Comparison of ENCODE assay signal across 13 cellular contexts in genomic region chr13:59121507-59121906, GRCh38.
DNase-seq lines count a peak whose midpoint lies in the region; ATAC-seq, FAIRE-seq and TF ChIP-seq lines count a peak whose summit lies in the region.
"Had no signal": no experiment of that assay in that cellular context is flagged by ENCODE, and none has a peak within 500 bp of the region (broad histone marks: within the 10 kb centered on the region; RNA-seq: fewer than 3 reads in every experiment).

No MANE protein-coding gene starts in this region.

- no peak overlapping the region for H4K91ac ChIP-seq in H9 (ENCODE audit: insufficient read length, low read depth, low read length)

- H3K9me3 Mint-ChIP-seq in H9: no peaks in the 10 kb centered on the region; a peak in 1 of 5 replicates
- no peaks in the 10 kb centered on the region for H3K9me3 Mint-ChIP-seq in neural progenitor cell
- peaks cover 4% of the 10 kb centered on the region for H3K9me3 Mint-ChIP-seq in activated T-helper 17 cell treated with anti-CD3 and anti-CD28 coated beads, Interleukin-2, amount 50 U/mL, for 72 hours

- no peak overlapping the region for H4K5ac ChIP-seq in H9 (ENCODE audit: insufficient read length, low read depth, low read length)

- no peaks in the 10 kb centered on the region for H3K4me1 ChIP-seq in H9 (ENCODE audit: insufficient read depth, low read length)
- peaks cover 4% of the 10 kb centered on the region for H3K4me1 ChIP-seq in endothelial cell of umbilical vein (ENCODE audit: control insufficient read depth, extremely low read depth, insufficient read depth, low read length)
- H3K4me1 ChIP-seq in neural progenitor cell: no peaks in the 10 kb centered on the region

- H3K36me3 ChIP-seq in endothelial cell of umbilical vein (ENCODE audit: control insufficient read depth in 2 of 2, extremely low read depth in 1 of 2, insufficient read depth in 2 of 2, low read length in 2 of 2): no peaks in the 10 kb centered on the region
- H3K36me3 ChIP-seq in neural progenitor cell: no peaks in the 10 kb centered on the region

- H2BK12ac ChIP-seq in H9 (ENCODE audit: insufficient read length, low read depth, low read length): no peak overlapping the region

- TF ChIP-seq CTCF in H9 (conservative IDR thresholded peaks at IDR 0.05) (no peak), endothelial cell of umbilical vein (IDR thresholded peaks at IDR 0.05; ENCODE audit: extremely low read depth in 1 of 2, insufficient read depth in 1 of 2, low read depth in 1 of 2, low read length in 2 of 2) (no peak), neural progenitor cell (IDR thresholded peaks at IDR 0.05) (no peak)

- no peak overlapping the region for H3K56ac ChIP-seq in H9 (ENCODE audit: insufficient read length, low read depth, low read length)

- no peaks in the 10 kb centered on the region for H3F3A ChIP-seq in neural progenitor cell (ENCODE audit: low read depth)

- no peak overlapping the region for H3K18ac ChIP-seq in H9 (ENCODE audit: insufficient read length, low read depth, low read length)

- H3K79me1 ChIP-seq in H9 (ENCODE audit: insufficient read depth, low read depth, low read length, poor library complexity, severe bottlenecking): no peaks in the 10 kb centered on the region

- no peak overlapping the region for H3K14ac ChIP-seq in H9 (ENCODE audit: insufficient read depth, low read length)

- H3K23ac ChIP-seq in H9 (ENCODE audit: insufficient read length, low read depth, low read length): no peak overlapping the region

- POLR2A ChIA-PET in endothelial cell of umbilical vein (lab: Charles Lee): no interaction called here

- H2AFZ ChIP-seq in H9 (ENCODE audit: low read length) (peak overlapping the region; percentile 14), endothelial cell of umbilical vein (ENCODE audit: low read depth, low read length) (peak overlapping the region; percentile 8), neural progenitor cell (replicated peaks) (peak overlapping the region; percentile 12)

- TF ChIP-seq POLR2A in endothelial cell of umbilical vein (IDR thresholded peaks at IDR 0.05; ENCODE audit: low read depth, low read length): no peak

- no peak overlapping the region for H3K27ac ChIP-seq in H9 (ENCODE audit: insufficient read length, low read depth, low read length)
- H3K27ac ChIP-seq in endothelial cell of umbilical vein (ENCODE audit: insufficient read depth, low read depth, low read length): no peak overlapping the region
- no peak overlapping the region for H3K27ac ChIP-seq in neural progenitor cell

- no peak overlapping the region for H4K8ac ChIP-seq in H9 (replicated peaks; ENCODE audit: insufficient read length, low read depth, low read length)

- no peaks in the 10 kb centered on the region for H4K20me1 ChIP-seq in H9 (ENCODE audit: control insufficient read depth, insufficient read depth, insufficient read length)
- H4K20me1 ChIP-seq in endothelial cell of umbilical vein (replicated peaks; ENCODE audit: control insufficient read depth, extremely low read depth, insufficient read depth, low read length): no peaks in the 10 kb centered on the region
- H4K20me1 ChIP-seq in neural progenitor cell (ENCODE audit: low read depth): no peaks in the 10 kb centered on the region

- intact Hi-C loops in endothelial cell of umbilical vein (cut with micrococcal nuclease): no loop called here

- no peak for FAIRE-seq in endothelial cell of umbilical vein (lab: Jason Lieb, UNC)
- FAIRE-seq: A204.1 had no signal

- no peak for DNase-seq in H9
- DNase-seq in NCI-H226: peak; percentile 30
- no peak for DNase-seq in endothelial cell of umbilical vein (ENCODE audit: low read depth, low spot score)
- DNase-seq in neural progenitor cell (ENCODE audit: low spot score): no peak
- no peak for DNase-seq in dedifferentiated amniotic fluid mesenchymal stem cell (ENCODE audit: extremely low spot score)
- DNase-seq in T-helper 2 cell: no peak
- DNase-seq: C1 segment of cervical spinal cord; Calu3; CD4-positive, alpha-beta T cell; DMS 273 treated with DMSO at 0.1 percent for 48 hours had no signal

- H3K79me2 ChIP-seq in H9 (ENCODE audit: insufficient read depth, low read length) (no peaks in the 10 kb centered on the region), endothelial cell of umbilical vein (ENCODE audit: control insufficient read depth, insufficient read depth, low read length) (no peaks in the 10 kb centered on the region), neural progenitor cell (ENCODE audit: low read depth) (no peaks in the 10 kb centered on the region)

- no peak overlapping the region for H3T11ph ChIP-seq in H9 (ENCODE audit: low read length)

- H3K4me3 ChIP-seq in endothelial cell of umbilical vein (replicated peaks in 1 of 3; ENCODE audit: insufficient read depth in 1 of 3, low read depth in 1 of 3, low read length in 3 of 3) (no peak overlapping the region), neural progenitor cell (no peak overlapping the region)

- no TSS peak for BruUV-seq in endothelial cell of umbilical vein (replicated peaks; lab: Mats Ljungman, UMichigan)

- no peaks in the 10 kb centered on the region for H3K36me3 Mint-ChIP-seq in H9 (ENCODE audit: insufficient read depth in 1 of 3, low read depth in 3 of 3)
- H3K36me3 Mint-ChIP-seq in neural progenitor cell: no peaks in the 10 kb centered on the region
- no peaks in the 10 kb centered on the region for H3K36me3 Mint-ChIP-seq in activated T-helper 17 cell treated with anti-CD3 and anti-CD28 coated beads, Interleukin-2, amount 50 U/mL, for 72 hours (ENCODE audit: low read depth)

- H2BK5ac ChIP-seq in H9 (ENCODE audit: insufficient read length, low read length): no peak overlapping the region

- no peaks in the 10 kb centered on the region for H3K9me3 ChIP-seq in H9 (ENCODE audit: control insufficient read depth, low read depth, low read length)
- H3K9me3 ChIP-seq in endothelial cell of umbilical vein (replicated peaks; ENCODE audit: control insufficient read depth, insufficient read depth, low read length): no peaks in the 10 kb centered on the region
- no peaks in the 10 kb centered on the region for H3K9me3 ChIP-seq in neural progenitor cell (ENCODE audit: low read depth)

- H3K4me2 ChIP-seq in H9 (ENCODE audit: insufficient read depth, insufficient read length, low read length) (no peak overlapping the region), endothelial cell of umbilical vein (ENCODE audit: insufficient read depth, low read length) (no peak overlapping the region), neural progenitor cell (no peak overlapping the region)

- dilution Hi-C loops in endothelial cell of umbilical vein (cut with MboI; ENCODE audit: extremely low pct_ligation_motif_present, low sequenced_read_pairs): no loop called here

- no peak overlapping the region for H3K4ac ChIP-seq in H9 (ENCODE audit: low read depth, low read length)

- no peaks in the 10 kb centered on the region for H3K27me3 Mint-ChIP-seq in H9 (ENCODE audit: low read depth)
- peaks cover 2% of the 10 kb centered on the region for H3K27me3 Mint-ChIP-seq in neural progenitor cell (ENCODE audit: insufficient read depth, low read depth)
- H3K27me3 Mint-ChIP-seq in activated T-helper 17 cell treated with anti-CD3 and anti-CD28 coated beads, Interleukin-2, amount 50 U/mL, for 72 hours: no peaks in the 10 kb centered on the region
- H3K27me3 Mint-ChIP-seq: B cell; CD4-positive, alpha-beta T cell had no signal

- H3K27ac Mint-ChIP-seq in H9 (peak overlapping the region in 1 of 3 experiments; percentile 28; a peak in 2 of 7 replicates), neural progenitor cell (no peak overlapping the region)
- no peak overlapping the region for H3K27ac Mint-ChIP-seq in activated T-helper 17 cell treated with anti-CD3 and anti-CD28 coated beads, Interleukin-2, amount 50 U/mL, for 72 hours
- H3K27ac Mint-ChIP-seq: B cell; CD4-positive, alpha-beta T cell had no signal

- H3K27me3 ChIP-seq in H9 (ENCODE audit: insufficient read depth, low read length) (no peaks in the 10 kb centered on the region), endothelial cell of umbilical vein (ENCODE audit: control insufficient read depth in 2 of 2, insufficient read depth in 2 of 2, low read length in 2 of 2) (no peaks in the 10 kb centered on the region), neural progenitor cell (no peaks in the 10 kb centered on the region)

- H3K23me2 ChIP-seq in H9 (ENCODE audit: insufficient read length, low read depth, low read length, poor library complexity, severe bottlenecking): no peaks in the 10 kb centered on the region

- H2BK120ac ChIP-seq in H9 (ENCODE audit: low read depth, low read length, poor library complexity, severe bottlenecking): no peak overlapping the region

- CTCF ChIA-PET in endothelial cell of umbilical vein (lab: Charles Lee): interaction anchor here (1.0 to 1.2 kb wide), 3 partner anchors 9 to 11 kb away, joined by 3 to 4 read pairs (median 4); no protein-coding TSS in a partner anchor

- no peak overlapping the region for H2BK20ac ChIP-seq in H9 (ENCODE audit: low read depth, low read length, poor library complexity, severe bottlenecking)

- H3K4me3 Mint-ChIP-seq in H9: no peak overlapping the region
- no peak overlapping the region for H3K4me3 Mint-ChIP-seq in neural progenitor cell
- H3K4me3 Mint-ChIP-seq in activated T-helper 17 cell treated with anti-CD3 and anti-CD28 coated beads, Interleukin-2, amount 50 U/mL, for 72 hours: no peak overlapping the region
- H3K4me3 Mint-ChIP-seq: B cell; CD4-positive, alpha-beta T cell had no signal

- H2BK15ac ChIP-seq in H9 (ENCODE audit: low read depth, low read length): no peak overlapping the region

- no peak for ATAC-seq in activated T-helper 17 cell treated with anti-CD3 and anti-CD28 coated beads, Interleukin-2, amount 50 U/mL, for 72 hours (replicated peaks)

- H3K9ac ChIP-seq in H9 (ENCODE audit: extremely low read depth, insufficient read length, low read length): no peak overlapping the region
- no peak overlapping the region for H3K9ac ChIP-seq in endothelial cell of umbilical vein (replicated peaks; ENCODE audit: extremely low read depth, insufficient read depth, low read length)
- no peak overlapping the region for H3K9ac ChIP-seq in neural progenitor cell

- H3K9me1 ChIP-seq in endothelial cell of umbilical vein (replicated peaks; ENCODE audit: control insufficient read depth, extremely low read depth, insufficient read depth, low read length): no peaks in the 10 kb centered on the region

- H3K4me1 Mint-ChIP-seq in H9 (peaks cover 2 to 7% of the 10 kb centered on the region in 2 experiments; a peak in 2 of 4 replicates), neural progenitor cell (peaks cover 10% of the 10 kb centered on the region)
- no peaks in the 10 kb centered on the region for H3K4me1 Mint-ChIP-seq in activated T-helper 17 cell treated with anti-CD3 and anti-CD28 coated beads, Interleukin-2, amount 50 U/mL, for 72 hours
- H3K4me1 Mint-ChIP-seq: B cell had no signal

- H2AK5ac ChIP-seq in H9 (ENCODE audit: insufficient read length, low read length): no peak overlapping the region

- no CpG with 5 or more reads among the region's 3 CpGs for WGBS in H9 (ENCODE audit: extremely low coverage, insufficient read length, low lambda C conversion rate)

TF ChIP-seq in endothelial cell of umbilical vein, 7 proteins besides CTCF, POLR2A, EP300 and RAD21 (continues in another document):
- TF ChIP-seq GATA2 (IDR thresholded peaks at IDR 0.05; ENCODE audit: insufficient read depth, insufficient read length, low read depth, low read length) (no peak), JUN (IDR thresholded peaks at IDR 0.05; ENCODE audit: borderline replicate concordance, insufficient read depth, insufficient read length, low read depth) (no peak), EZH2 (IDR thresholded peaks at IDR 0.05; ENCODE audit: borderline replicate concordance, low read depth, low read length, severe bottlenecking) (no peak)
